Comparison of ENCODE assay signal across 1 cellular context in the genomic region with DNA sequence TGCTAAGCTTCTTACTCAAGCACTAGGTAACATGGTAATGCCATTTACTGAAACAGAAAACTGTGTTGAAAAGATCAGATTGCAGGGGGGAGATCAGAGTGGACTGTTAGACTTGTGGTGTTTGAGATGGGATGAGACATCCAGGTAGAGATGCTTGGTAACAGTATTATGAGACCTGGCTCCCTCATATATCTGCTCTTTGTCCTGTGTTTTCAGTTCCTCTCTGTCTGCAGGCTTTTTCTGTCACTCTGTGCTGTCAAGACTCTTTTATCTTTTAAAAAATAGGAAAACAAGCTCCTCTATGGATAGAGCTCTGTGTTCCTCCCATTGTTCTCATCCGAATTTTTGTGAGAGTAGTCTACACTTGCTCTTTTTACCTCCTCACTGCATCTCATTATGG.
A peak's percentile ranks its signal among the peaks of the same experiment; 100 is the strongest.
TF ChIP-seq lines count a peak whose summit lies in the region.

No MANE protein-coding gene starts in this region.

TF ChIP-seq in GM12878, 131 proteins besides CTCF, POLR2A, EP300 and RAD21:
- TF ChIP-seq PML (IDR thresholded peaks at IDR 0.05; ENCODE audit: low read length): no peak
- peak; percentile 54 for TF ChIP-seq SPI1 (IDR thresholded peaks at IDR 0.05; ENCODE audit: borderline replicate concordance, insufficient read depth, low read depth, low read length)
